1 cellular context compared by ENCODE assay signal in genomic region chr19:39940221-39940833, GRCh38.
TF ChIP-seq lines count a peak whose summit lies in the region.

No MANE protein-coding gene starts in this region.

TF ChIP-seq in HEK293, 187 proteins besides CTCF, POLR2A, EP300 and RAD21:
- peak; percentile 50 for TF ChIP-seq SETDB1 (IDR thresholded peaks at IDR 0.05; ENCODE audit: insufficient read length, low read length)
- TF ChIP-seq ZNF558 (tag by site-specific recombination; IDR thresholded peaks at IDR 0.05) = peak; percentile 96
- TF ChIP-seq MZF1 (tag by site-specific recombination; IDR thresholded peaks at IDR 0.05; ENCODE audit: borderline replicate concordance) = no peak
- no peak for TF ChIP-seq ZNF501 (tag by site-specific recombination; IDR thresholded peaks at IDR 0.05)
TF ChIP-seq in HEK293: peak in this region for 2.
